Comparison of ENCODE assay signal across 1 cellular context in the genomic region with DNA sequence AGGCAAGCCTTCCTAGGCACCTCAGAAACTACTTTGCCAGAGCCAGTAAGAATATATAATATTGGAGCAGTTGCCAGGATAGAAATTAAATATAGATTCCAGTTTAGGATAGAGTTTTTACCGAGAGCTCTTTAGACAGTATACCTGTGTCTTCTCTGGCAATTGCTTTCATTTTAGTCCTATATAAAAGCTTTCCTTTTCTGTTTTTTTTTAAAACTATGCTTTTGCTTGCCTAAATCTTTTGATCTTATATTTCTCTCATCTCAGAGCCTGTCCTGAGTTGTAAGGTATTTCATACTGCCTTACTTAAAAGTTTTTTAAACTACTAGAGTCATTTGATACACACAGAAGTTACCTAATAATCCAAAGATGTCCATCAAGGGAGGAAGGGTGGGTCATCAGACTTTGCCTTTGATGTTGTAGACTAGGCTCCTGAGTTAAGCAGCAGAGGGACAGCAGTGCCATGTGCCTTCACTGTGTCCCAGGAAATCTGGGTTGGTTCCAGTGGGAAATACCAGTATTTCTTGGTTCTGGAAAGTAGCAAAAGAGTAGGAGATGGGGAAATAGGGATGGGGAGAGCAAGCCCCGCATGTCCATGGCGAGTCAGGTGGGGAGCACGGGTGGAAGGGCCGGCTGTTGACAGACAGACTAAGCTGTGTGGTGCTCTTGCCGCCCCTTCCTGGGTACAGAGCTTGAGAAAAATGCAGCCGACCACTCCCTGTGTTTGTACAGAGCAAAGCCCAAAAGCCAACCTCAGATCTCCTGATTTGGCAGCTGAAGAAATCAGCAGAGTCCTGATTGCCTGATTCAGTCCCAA.
TF ChIP-seq lines count a peak whose summit lies in the region.

No MANE protein-coding gene starts in this region.

TF ChIP-seq in SK-N-SH, 30 proteins besides CTCF, POLR2A, EP300 and RAD21:
- TF ChIP-seq MAX (IDR thresholded peaks at IDR 0.05; ENCODE audit: low read depth) (no peak), YY1 (IDR thresholded peaks at IDR 0.05; ENCODE audit: low read depth) (no peak), RXRA (IDR thresholded peaks at IDR 0.05; ENCODE audit: borderline replicate concordance, low read depth) (no peak), FOXM1 (IDR thresholded peaks at IDR 0.05; ENCODE audit: low read depth) (no peak), TCF12 (IDR thresholded peaks at IDR 0.05) (no peak), SMC3 (IDR thresholded peaks at IDR 0.05; ENCODE audit: low read depth, low read length) (no peak), FOXJ3 (CRISPR knock-in tag; IDR thresholded peaks at IDR 0.05) (no peak), NFIC (IDR thresholded peaks at IDR 0.05; ENCODE audit: borderline replicate concordance) (no peak), PBX3 (IDR thresholded peaks at IDR 0.05) (no peak), POLR2AphosphoS5 (IDR thresholded peaks at IDR 0.05; ENCODE audit: low read depth, low read length) (no peak), SIN3A (IDR thresholded peaks at IDR 0.05; ENCODE audit: borderline replicate concordance, low read depth, low read length) (no peak), RFX5 (IDR thresholded peaks at IDR 0.05; ENCODE audit: low read length) (no peak), CHD2 (IDR thresholded peaks at IDR 0.05; ENCODE audit: low read length, partially characterized antibody) (no peak), NRF1 (IDR thresholded peaks at IDR 0.05; ENCODE audit: low read depth, low read length) (no peak), ELF1 (IDR thresholded peaks at IDR 0.05) (no peak), GABPA (IDR thresholded peaks at IDR 0.05; ENCODE audit: low read depth) (no peak)
- TF ChIP-seq, protein P1, sequence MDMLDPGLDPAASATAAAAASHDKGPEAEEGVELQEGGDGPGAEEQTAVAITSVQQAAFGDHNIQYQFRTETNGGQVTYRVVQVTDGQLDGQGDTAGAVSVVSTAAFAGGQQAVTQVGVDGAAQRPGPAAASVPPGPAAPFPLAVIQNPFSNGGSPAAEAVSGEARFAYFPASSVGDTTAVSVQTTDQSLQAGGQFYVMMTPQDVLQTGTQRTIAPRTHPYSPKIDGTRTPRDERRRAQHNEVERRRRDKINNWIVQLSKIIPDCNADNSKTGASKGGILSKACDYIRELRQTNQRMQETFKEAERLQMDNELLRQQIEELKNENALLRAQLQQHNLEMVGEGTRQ (IDR thresholded peaks at IDR 0.05; ENCODE audit: borderline replicate concordance, low read depth, low read length) = no peak
- TF ChIP-seq, protein P2, sequence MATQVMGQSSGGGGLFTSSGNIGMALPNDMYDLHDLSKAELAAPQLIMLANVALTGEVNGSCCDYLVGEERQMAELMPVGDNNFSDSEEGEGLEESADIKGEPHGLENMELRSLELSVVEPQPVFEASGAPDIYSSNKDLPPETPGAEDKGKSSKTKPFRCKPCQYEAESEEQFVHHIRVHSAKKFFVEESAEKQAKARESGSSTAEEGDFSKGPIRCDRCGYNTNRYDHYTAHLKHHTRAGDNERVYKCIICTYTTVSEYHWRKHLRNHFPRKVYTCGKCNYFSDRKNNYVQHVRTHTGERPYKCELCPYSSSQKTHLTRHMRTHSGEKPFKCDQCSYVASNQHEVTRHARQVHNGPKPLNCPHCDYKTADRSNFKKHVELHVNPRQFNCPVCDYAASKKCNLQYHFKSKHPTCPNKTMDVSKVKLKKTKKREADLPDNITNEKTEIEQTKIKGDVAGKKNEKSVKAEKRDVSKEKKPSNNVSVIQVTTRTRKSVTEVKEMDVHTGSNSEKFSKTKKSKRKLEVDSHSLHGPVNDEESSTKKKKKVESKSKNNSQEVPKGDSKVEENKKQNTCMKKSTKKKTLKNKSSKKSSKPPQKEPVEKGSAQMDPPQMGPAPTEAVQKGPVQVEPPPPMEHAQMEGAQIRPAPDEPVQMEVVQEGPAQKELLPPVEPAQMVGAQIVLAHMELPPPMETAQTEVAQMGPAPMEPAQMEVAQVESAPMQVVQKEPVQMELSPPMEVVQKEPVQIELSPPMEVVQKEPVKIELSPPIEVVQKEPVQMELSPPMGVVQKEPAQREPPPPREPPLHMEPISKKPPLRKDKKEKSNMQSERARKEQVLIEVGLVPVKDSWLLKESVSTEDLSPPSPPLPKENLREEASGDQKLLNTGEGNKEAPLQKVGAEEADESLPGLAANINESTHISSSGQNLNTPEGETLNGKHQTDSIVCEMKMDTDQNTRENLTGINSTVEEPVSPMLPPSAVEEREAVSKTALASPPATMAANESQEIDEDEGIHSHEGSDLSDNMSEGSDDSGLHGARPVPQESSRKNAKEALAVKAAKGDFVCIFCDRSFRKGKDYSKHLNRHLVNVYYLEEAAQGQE (IDR thresholded peaks at IDR 0.05; ENCODE audit: low read depth, low read length) = no peak
- TF ChIP-seq, protein P3, sequence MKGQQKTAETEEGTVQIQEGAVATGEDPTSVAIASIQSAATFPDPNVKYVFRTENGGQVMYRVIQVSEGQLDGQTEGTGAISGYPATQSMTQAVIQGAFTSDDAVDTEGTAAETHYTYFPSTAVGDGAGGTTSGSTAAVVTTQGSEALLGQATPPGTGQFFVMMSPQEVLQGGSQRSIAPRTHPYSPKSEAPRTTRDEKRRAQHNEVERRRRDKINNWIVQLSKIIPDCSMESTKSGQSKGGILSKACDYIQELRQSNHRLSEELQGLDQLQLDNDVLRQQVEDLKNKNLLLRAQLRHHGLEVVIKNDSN (IDR thresholded peaks at IDR 0.05; ENCODE audit: borderline replicate concordance, low read depth) = no peak
